Comparison of ENCODE assay signal across 17 cellular contexts in the genomic region with DNA sequence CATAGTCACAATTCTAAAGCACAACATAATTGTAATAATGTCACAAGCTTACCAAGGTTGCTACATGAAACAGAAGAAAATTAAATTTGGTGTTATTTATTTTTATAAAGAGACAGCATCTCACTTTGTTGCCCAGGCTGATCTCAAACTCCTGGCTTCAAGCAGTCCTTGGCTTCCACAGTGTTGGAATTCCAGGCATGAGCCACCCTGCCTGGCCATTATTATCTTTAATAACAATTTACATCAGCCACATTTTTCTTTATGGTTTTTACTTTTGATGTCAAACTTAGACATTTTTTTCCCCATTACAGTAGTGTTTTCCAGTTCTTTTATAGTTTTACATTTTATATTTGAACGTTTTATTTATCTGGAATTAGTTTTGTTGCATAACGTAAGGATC.
"Had no signal": no experiment of that assay in that cellular context is flagged by ENCODE, and none has a peak within 500 bp of the region (broad histone marks: within the 10 kb centered on the region; RNA-seq: fewer than 3 reads in every experiment).

No MANE protein-coding gene starts in this region.

- H3K27me3 ChIP-seq: adrenal gland, left lung, pancreas, testis had no signal

- H3K4me3 ChIP-seq: adrenal gland, left lung, pancreas, testis had no signal

- H3K27ac ChIP-seq: adrenal gland, left lung, pancreas, testis had no signal

- DNase-seq: activated B cell treated with CpG ODN at 0.5 μM for 24 hours; activated CD4-positive, alpha-beta T cell treated with anti-CD3 and anti-CD28 coated beads, Interleukin-2, amount 10 ng/mL, durations not matched to agents 7 days and 5 days; activated naive CD4-positive, alpha-beta T cell treated with anti-CD3 and anti-CD28 coated beads for 36 hours; activated T-cell treated with anti-CD3 and anti-CD28 coated beads for 4 hours; adrenal gland; foreskin melanocyte; head of caudate nucleus; islet precursor cell; left lung; pancreas; stimulated activated CD4-positive, alpha-beta T cell treated with anti-CD3 and anti-CD28 coated beads, Interleukin-4, amount 100 ng/mL, for 1 hour; stimulated activated CD8-positive, alpha-beta memory T cell treated with anti-CD3 and anti-CD28 coated beads, Interleukin-4, amount 100 ng/mL, for 48 hours; stimulated activated naive CD8-positive, alpha-beta T cell treated with anti-CD3 and anti-CD28 coated beads, Interleukin-15, amount 100 ng/mL, for 72 hours; T-helper 17 cell; testis had no signal

- H3K36me3 ChIP-seq: adrenal gland, left lung, pancreas had no signal

- H3K9me3 ChIP-seq: adrenal gland, left lung, pancreas, testis had no signal

- ATAC-seq: activated T-helper 17 cell treated with anti-CD3 and anti-CD28 coated beads, Interleukin-2, amount 50 U/mL, for 72 hours; esophagus mucosa; left lung; pancreas; stimulated activated naive CD8-positive, alpha-beta T cell treated with anti-CD3 and anti-CD28 coated beads, Interleukin-15, amount 100 ng/mL, for 72 hours; T-helper 17 cell had no signal
